8 cellular contexts compared by ENCODE assay signal in the genomic region with DNA sequence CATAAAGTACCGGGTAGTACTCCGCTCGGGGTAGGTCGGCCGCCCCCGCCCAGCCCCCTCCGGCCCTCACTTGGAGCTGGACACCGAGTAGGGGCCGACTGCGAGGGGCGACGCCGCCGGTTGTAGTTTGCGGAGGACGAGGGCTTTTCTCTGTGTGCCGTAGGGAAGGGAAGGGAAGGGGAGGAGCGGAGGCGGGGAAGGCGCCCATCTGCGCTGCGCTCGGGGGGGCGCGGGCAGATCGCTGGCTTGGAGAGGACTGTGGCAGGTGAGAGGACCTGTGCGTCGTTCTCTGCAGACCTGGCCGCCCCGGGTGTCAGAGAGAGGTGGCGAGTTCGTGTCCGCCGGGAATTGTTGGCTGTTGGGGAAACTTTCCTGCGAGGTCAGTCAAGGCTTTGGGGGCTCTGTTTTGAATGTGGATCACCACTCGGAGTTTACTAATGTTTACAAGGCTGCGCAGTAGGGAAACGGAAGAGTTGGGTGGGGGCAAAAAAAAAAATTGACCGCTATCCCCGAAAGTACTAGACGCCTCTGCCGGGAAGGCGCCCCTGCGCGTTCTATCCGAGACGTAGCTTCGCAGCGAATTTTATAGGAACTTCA. TPM values are rescaled to one million over a fixed set of nuclear protein-coding genes. Genes with fewer than 3 reads are reported as not detected.
DNase-seq lines count a peak whose midpoint lies in the region; ATAC-seq, FAIRE-seq and TF ChIP-seq lines count a peak whose summit lies in the region.

No MANE protein-coding gene starts in this region.

- peak overlapping the region; percentile 97 for H3K4me3 Mint-ChIP-seq in glutamatergic neuron (ENCODE audit: unreplicated experiment)

- TF ChIP-seq CTCF in glutamatergic neuron (IDR thresholded peaks at IDR 0.05; ENCODE audit: partially characterized antibody, unreplicated experiment), result no peak
- no peak for TF ChIP-seq CTCF in pancreas (IDR thresholded peaks at IDR 0.05)

- H3K9me3 ChIP-seq in pancreas, result no peaks in the 10 kb centered on the region
- H3K9me3 ChIP-seq in aorta (ENCODE audit: control insufficient read depth, low read length), result no peaks in the 10 kb centered on the region

- H3K27ac ChIP-seq in pancreas, result peak overlapping the region; percentile 88 to 100 (median 99)
- peak overlapping the region; percentile 79 to 98 for H3K27ac ChIP-seq in aorta (ENCODE audit: low read depth in 1 of 2, low read length in 2 of 2)

- no peak for FAIRE-seq in pancreas (lab: Jason Lieb, UNC)

- peak; percentile 7 to 17 (median 14) for ATAC-seq in pancreas
- peak; percentile 23 for ATAC-seq in aorta (ENCODE audit: low FRiP score)
- ATAC-seq in HG03045 (IDR thresholded peaks at IDR 0.05; ENCODE audit: unreplicated experiment), result no peak

- peak overlapping the region; percentile 96 for H3K27ac Mint-ChIP-seq in glutamatergic neuron (ENCODE audit: unreplicated experiment)

- H3K36me3 ChIP-seq in pancreas (no peaks in the 10 kb centered on the region), aorta (ENCODE audit: control insufficient read depth in 1 of 2, insufficient read depth in 2 of 2, low read length in 1 of 2) (no peaks in the 10 kb centered on the region)

- H3K4me1 ChIP-seq in pancreas, result peaks cover 18 to 26% (median 21%) of the 10 kb centered on the region in 3 donors
- no peaks in the 10 kb centered on the region for H3K4me1 ChIP-seq in aorta (ENCODE audit: control insufficient read depth in 1 of 2, insufficient read depth in 2 of 2, low read length in 2 of 2)

- intact Hi-C loops in pancreas (cut with DNase I), result no loop called here
- intact Hi-C loops in aorta (cut with DNase I), result loop anchor here (2.0 to 5.0 kb wide), 3 partner anchors 92 to 200 kb away; partner anchors contain the start of gene ANKRD10 (in 1 of the 2)

- H3K36me3 Mint-ChIP-seq in glutamatergic neuron (ENCODE audit: unreplicated experiment), result no peaks in the 10 kb centered on the region

- H3K4me3 ChIP-seq in pancreas (peak overlapping the region; percentile 84 to 97 (median 92)), aorta (ENCODE audit: low read length in 2 of 2) (peak overlapping the region; percentile 62 to 98)

- WGBS in pancreas, 2 donors, result 1% methylated on average over 41 to 49 of the region's 49 CpGs
- WGBS in aorta, 2 donors, result 1% methylated on average over 49 of the region's 49 CpGs

- H3K27me3 ChIP-seq in pancreas (no peaks in the 10 kb centered on the region), aorta (ENCODE audit: control insufficient read depth in 1 of 2, insufficient read depth in 2 of 2, low read length in 1 of 2) (no peaks in the 10 kb centered on the region)

- peaks cover 20% of the 10 kb centered on the region for H3K9me3 Mint-ChIP-seq in glutamatergic neuron (ENCODE audit: unreplicated experiment)

- DNase-seq in NCI-H2227 (lab: John Stamatoyannopoulos, UW; ENCODE audit: unreplicated experiment) (peak; percentile 61), NCI-H2227 treated with DMSO at 0.1 percent for 48 hours (lab: John Stamatoyannopoulos, UW) (no peak), NCI-H748 treated with DMSO at 0.1 percent for 48 hours (lab: John Stamatoyannopoulos, UW) (peak; percentile 29), glutamatergic neuron (peak; percentile 67), pancreas (peak in 5 of 6 donors; percentile 67 to 92 (median 72)), aorta (peak; percentile 76 to 84)
- DNase-seq in activated naive CD4-positive, alpha-beta T cell treated with Interleukin-2 at 50 U/mL for 16 hours, result peak; percentile 55

- H3K4me1 Mint-ChIP-seq in glutamatergic neuron (ENCODE audit: low read depth, unreplicated experiment), result peaks cover 7% of the 10 kb centered on the region

- H3K27me3 Mint-ChIP-seq in glutamatergic neuron (ENCODE audit: unreplicated experiment), result peaks cover 18% of the 10 kb centered on the region

RNA-seq across cellular contexts. Expression of gene ING1, which starts 1.4 kb away (rescaled TPM):
- 19.1 TPM for total RNA-seq in glutamatergic neuron (ENCODE audit: unreplicated experiment)
- 1 to 10 TPM; 4.0 to 7.7 (median 6.0) TPM for total RNA-seq in pancreas
- polyA plus RNA-seq in pancreas, result 1 to 10 TPM; 4.6 to 5.3 TPM
- total RNA-seq in aorta, result 10 to 100 TPM; 10.5 to 10.6 TPM
- 10 to 100 TPM in 1 of 2 donors, 1 to 10 TPM in 1; 7.4 to 16.8 TPM for polyA plus RNA-seq in aorta

RNA-seq across cellular contexts. Expression of gene CARS2, which starts 9.0 kb away (rescaled TPM):
- 102 TPM for total RNA-seq in glutamatergic neuron (ENCODE audit: unreplicated experiment)
- total RNA-seq in pancreas, result 10 to 100 TPM; 18.2 to 38.8 (median 22.6) TPM
- polyA plus RNA-seq in pancreas, result 10 to 100 TPM; 92.3 to 98.7 TPM
- 10 to 100 TPM; 47.3 to 65.5 TPM for total RNA-seq in aorta
- polyA plus RNA-seq in aorta, result 100 to 1,000 TPM in 1 of 2 donors, 10 to 100 TPM in 1; 38.3 to 125 TPM

Comparison
In these comparisons a context has a peak if more than half of its experiments do, and no peak if none do; other contexts are left out.
1. intact Hi-C loops: an anchor here in aorta (2.0 to 5.0 kb wide); none called in pancreas.